ENCODE assay signal across 2 cellular contexts in the genomic region with DNA sequence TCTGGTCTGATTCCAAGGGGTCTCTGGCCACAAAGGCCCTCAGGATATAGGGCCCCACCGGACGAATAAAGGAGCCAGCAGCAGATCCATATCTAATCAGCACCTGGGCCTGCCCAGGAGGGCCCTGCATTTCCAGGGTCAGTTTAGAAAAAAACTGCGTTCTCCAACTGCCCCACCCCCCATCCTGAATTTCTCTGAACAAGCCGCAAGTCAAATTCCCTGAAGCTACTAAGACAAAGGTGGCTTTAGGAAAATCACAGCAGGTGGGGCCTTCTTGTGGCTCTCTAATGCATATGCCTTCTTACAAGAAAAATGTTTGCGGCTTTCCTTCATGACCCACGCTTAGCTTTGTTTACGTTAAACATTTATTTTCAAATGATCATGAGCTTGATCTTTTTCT.
TF ChIP-seq lines count a peak whose summit lies in the region.

No MANE protein-coding gene starts in this region.

TF ChIP-seq in HEK293, 187 proteins besides CTCF, POLR2A, EP300 and RAD21:
- TF ChIP-seq KLF10 (tag by site-specific recombination; IDR thresholded peaks at IDR 0.05) (no peak), TCF7L2 (IDR thresholded peaks at IDR 0.05; ENCODE audit: borderline replicate concordance, low read depth, low read length) (peak; percentile 40; the same call in 1 of the 2 replicates), PRDM1 (tag by site-specific recombination; IDR thresholded peaks at IDR 0.05) (no peak)
- TF ChIP-seq, protein P1, sequence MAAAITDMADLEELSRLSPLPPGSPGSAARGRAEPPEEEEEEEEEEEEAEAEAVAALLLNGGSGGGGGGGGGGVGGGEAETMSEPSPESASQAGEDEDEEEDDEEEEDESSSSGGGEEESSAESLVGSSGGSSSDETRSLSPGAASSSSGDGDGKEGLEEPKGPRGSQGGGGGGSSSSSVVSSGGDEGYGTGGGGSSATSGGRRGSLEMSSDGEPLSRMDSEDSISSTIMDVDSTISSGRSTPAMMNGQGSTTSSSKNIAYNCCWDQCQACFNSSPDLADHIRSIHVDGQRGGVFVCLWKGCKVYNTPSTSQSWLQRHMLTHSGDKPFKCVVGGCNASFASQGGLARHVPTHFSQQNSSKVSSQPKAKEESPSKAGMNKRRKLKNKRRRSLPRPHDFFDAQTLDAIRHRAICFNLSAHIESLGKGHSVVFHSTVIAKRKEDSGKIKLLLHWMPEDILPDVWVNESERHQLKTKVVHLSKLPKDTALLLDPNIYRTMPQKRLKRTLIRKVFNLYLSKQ (tag by site-specific recombination; IDR thresholded peaks at IDR 0.05; ENCODE audit: borderline replicate concordance): no peak

TF ChIP-seq in H1, 55 proteins besides CTCF, POLR2A, EP300 and RAD21:
- peak; percentile 92; the same call in 1 of the 2 replicates for TF ChIP-seq TCF12 (IDR thresholded peaks at IDR 0.05; ENCODE audit: low read depth, low read length)
- TF ChIP-seq SP1 (IDR thresholded peaks at IDR 0.05; ENCODE audit: low read depth, low read length): peak; percentile 71; the same call in 1 of the 2 replicates
- TF ChIP-seq CHD2 (IDR thresholded peaks at IDR 0.05; ENCODE audit: low read length): no peak
- no peak for TF ChIP-seq KDM5A (IDR thresholded peaks at IDR 0.05; ENCODE audit: low read length)
- TF ChIP-seq ASH2L (IDR thresholded peaks at IDR 0.05; ENCODE audit: low read length): no peak
- no peak for TF ChIP-seq EZH2 (IDR thresholded peaks at IDR 0.05; ENCODE audit: low read depth, low read length, severe bottlenecking)
- no peak for TF ChIP-seq CBX8 (IDR thresholded peaks at IDR 0.05; ENCODE audit: borderline replicate concordance, low read depth, low read length)
- peak in 1 of 2 experiments; percentile 4 for TF ChIP-seq BCL11A (IDR thresholded peaks at IDR 0.05; ENCODE audit: low read depth in 2 of 2, low read length in 2 of 2)
- peak; percentile 69 for TF ChIP-seq TEAD4 (IDR thresholded peaks at IDR 0.05; ENCODE audit: low read depth, low read length)
- 0 out of 4 replicates have a peak, but pooled peaks of 1 of the 2 experiments have one; percentile 41 for TF ChIP-seq HDAC2 (IDR thresholded peaks at IDR 0.05; ENCODE audit: borderline replicate concordance in 1 of 2, low read depth in 2 of 2, low read length in 2 of 2)
